10 cellular contexts compared by ENCODE assay signal in genomic region chr12:321606-322326, GRCh38. TPM values are rescaled to one million over a fixed set of nuclear protein-coding genes. Genes with fewer than 3 reads are reported as not detected.
DNase-seq lines count a peak whose midpoint lies in the region; ATAC-seq and TF ChIP-seq lines count a peak whose summit lies in the region.
"Had no signal": no experiment of that assay in that cellular context is flagged by ENCODE, and none has a peak within 500 bp of the region (broad histone marks: within the 10 kb centered on the region; RNA-seq: fewer than 3 reads in every experiment).

No MANE protein-coding gene starts in this region.

- DNase-seq in NCI-H1092 treated with DMSO at 0.1 percent for 48 hours (lab: John Stamatoyannopoulos, UW) (peak; percentile 52), NCI-H1092 (lab: John Stamatoyannopoulos, UW) (no peak), brain microvascular endothelial cell (no peak), myocyte (ENCODE audit: low read depth) (peak; percentile 19), mucosa of gallbladder (ENCODE audit: low spot score) (no peak)

- in situ Hi-C loops in brain microvascular endothelial cell (cut with HindIII; ENCODE audit: low pct_ligation_motif_present, low sequenced_read_pairs) = no loop called here

- no peaks in the 10 kb centered on the region for H3K27me3 ChIP-seq in brain microvascular endothelial cell (replicated peaks)
- H3K27me3 ChIP-seq: esophagus muscularis mucosa had no signal

- no peak overlapping the region for H3K4me3 ChIP-seq in brain microvascular endothelial cell (ENCODE audit: low read depth, low read length)
- H3K4me3 ChIP-seq: esophagus muscularis mucosa had no signal

- TF ChIP-seq CTCF in LNCAP (IDR thresholded peaks at IDR 0.05) = peak; percentile 63
- peak; percentile 42 for TF ChIP-seq CTCF in brain microvascular endothelial cell (IDR thresholded peaks at IDR 0.05; ENCODE audit: low read depth, low read length, missing control alignments)

- H3K36me3 ChIP-seq in brain microvascular endothelial cell (replicated peaks) = peaks cover 69% of the 10 kb centered on the region

- ATAC-seq in GM21786 (IDR thresholded peaks at IDR 0.05; ENCODE audit: unreplicated experiment) (no peak), esophagus mucosa (no peak)
- ATAC-seq: Right ventricle myocardium inferior had no signal

- no peak overlapping the region for H3K27ac ChIP-seq in brain microvascular endothelial cell
- H3K27ac ChIP-seq: esophagus muscularis mucosa had no signal

RNA-seq across cellular contexts. Expression of gene SLC6A13, which starts 59.1 kb away (rescaled TPM):
- total RNA-seq in myocyte (0.51 and 0.94 TPM in 2 replicates), mucosa of gallbladder (0.40 TPM), esophagus mucosa (not detected)
- 3.0 TPM for polyA plus RNA-seq in myocyte (2012)
- total RNA-seq: esophagus muscularis mucosa had no signal

Comparison
In these comparisons a context has a peak if more than half of its experiments do, and no peak if none do; other contexts are left out.
1. DNase-seq: peak in NCI-H1092 treated with DMSO at 0.1 percent for 48 hours (single experiment) and myocyte (single experiment); none in NCI-H1092 (single experiment), brain microvascular endothelial cell (single experiment) and mucosa of gallbladder (single experiment).